Comparison of ENCODE assay signal across 30 cellular contexts in the genomic region with DNA sequence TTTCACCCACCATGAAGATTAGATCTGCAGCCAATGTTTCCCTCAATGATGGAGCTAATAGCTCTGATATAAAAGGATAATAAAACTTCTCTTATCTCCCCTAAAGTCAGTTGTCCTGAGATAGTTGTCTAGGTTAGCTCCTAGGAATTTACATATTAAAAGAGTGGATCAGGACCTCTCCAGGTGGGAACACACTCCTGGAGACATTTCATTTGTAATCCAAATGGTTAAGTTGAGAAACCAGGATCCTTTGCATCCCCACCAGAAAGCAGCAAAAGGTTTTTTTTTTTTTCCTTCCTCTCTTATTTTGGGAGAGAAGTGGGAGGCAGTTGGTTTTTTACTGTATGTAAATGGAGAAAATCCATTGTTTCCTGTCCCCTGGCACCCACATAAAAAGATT.
"Had no signal": no experiment of that assay in that cellular context is flagged by ENCODE, and none has a peak within 500 bp of the region (broad histone marks: within the 10 kb centered on the region; RNA-seq: fewer than 3 reads in every experiment).

No MANE protein-coding gene starts in this region.

- H3K9ac ChIP-seq: neural progenitor cell, parathyroid adenoma had no signal

- H3K4me1 ChIP-seq: lower lobe of right lung, neural progenitor cell, parathyroid adenoma, psoas muscle, right lobe of liver, uterus had no signal

- H3K9me3 Mint-ChIP-seq: natural killer cell; nephron progenitor cell; stimulated activated memory B cell treated with anti-CD40 and anti-IgM and Interleukin-4, amounts not matched to agents 10 μg/mL and 1 μg/mL and 100 μg/mL, for 72 hours; stimulated activated naive CD8-positive, alpha-beta T cell treated with anti-CD3 and anti-CD28 coated beads, Interleukin-15, amount 100 ng/mL, for 72 hours; type B pancreatic cell had no signal

- H3K4me2 ChIP-seq: neural progenitor cell, smooth muscle cell had no signal

- H3K27me3 Mint-ChIP-seq: naive B cell; stimulated activated memory B cell treated with anti-CD40 and anti-IgM and Interleukin-4, amounts not matched to agents 10 μg/mL and 1 μg/mL and 100 μg/mL, for 72 hours had no signal

- H3K4me1 Mint-ChIP-seq: mesothelial cell of epicardium; naive B cell; natural killer cell; nephron progenitor cell; stimulated activated memory B cell treated with anti-CD40 and anti-IgM and Interleukin-4, amounts not matched to agents 10 μg/mL and 1 μg/mL and 100 μg/mL, for 72 hours; stimulated activated naive CD8-positive, alpha-beta T cell treated with anti-CD3 and anti-CD28 coated beads, Interleukin-15, amount 100 ng/mL, for 72 hours had no signal

- H3K4me3 Mint-ChIP-seq: mesothelial cell of epicardium; naive B cell; natural killer cell; nephron progenitor cell; neural progenitor cell; stimulated activated memory B cell treated with anti-CD40 and anti-IgM and Interleukin-4, amounts not matched to agents 10 μg/mL and 1 μg/mL and 100 μg/mL, for 72 hours; stimulated activated naive CD8-positive, alpha-beta T cell treated with anti-CD3 and anti-CD28 coated beads, Interleukin-15, amount 100 ng/mL, for 72 hours; type B pancreatic cell had no signal

- DNase-seq: hypothalamus; kidney glomerular epithelial cell; left cardiac atrium; left ventricle myocardium superior; lower lobe of right lung; mammary epithelial cell; mesenchymal stem cell; naive B cell; natural killer cell; nephron progenitor cell; occipital lobe; psoas muscle; right lobe of liver; stimulated activated CD4-positive, alpha-beta T cell treated with anti-CD3 and anti-CD28 coated beads, Interleukin-1b, Interleukin-23, amount 100 ng/mL, for 48 hours; stimulated activated CD4-positive, alpha-beta T cell treated with anti-CD3 and anti-CD28 coated beads, Interleukin-2, amount 100 ng/mL, for 48 hours; stimulated activated CD4-positive, alpha-beta T cell treated with anti-CD3 and anti-CD28 coated beads, Interleukin-4, amount 100 ng/mL, for 4 hours; stimulated activated CD8-positive, alpha-beta memory T cell treated with anti-CD3 and anti-CD28 coated beads, Interleukin-4, amount 100 ng/mL, for 48 hours; stimulated activated naive CD4-positive, alpha-beta T cell treated with Interleukin-2 at 50 U/mL for 16 hours; stimulated activated naive CD8-positive, alpha-beta T cell treated with anti-CD3 and anti-CD28 coated beads, Interleukin-15, amount 100 ng/mL, for 72 hours; substantia nigra; uterus had no signal

- H3K79me2 ChIP-seq: parathyroid adenoma had no signal

- H3K36me3 Mint-ChIP-seq: mesothelial cell of epicardium; naive B cell; natural killer cell; neural progenitor cell; stimulated activated memory B cell treated with anti-CD40 and anti-IgM and Interleukin-4, amounts not matched to agents 10 μg/mL and 1 μg/mL and 100 μg/mL, for 72 hours; type B pancreatic cell had no signal

- ATAC-seq: left cardiac atrium; left lobe of liver; left ventricle myocardium superior; lower lobe of right lung; natural killer cell; psoas muscle; right lobe of liver; stimulated activated memory B cell treated with anti-CD40 and anti-IgM and Interleukin-4, amounts not matched to agents 10 μg/mL and 1 μg/mL and 100 μg/mL, for 72 hours; stimulated activated naive CD8-positive, alpha-beta T cell treated with anti-CD3 and anti-CD28 coated beads, Interleukin-15, amount 100 ng/mL, for 72 hours had no signal

- H2AFZ ChIP-seq: neural progenitor cell, parathyroid adenoma had no signal

- H3K27me3 ChIP-seq: neural progenitor cell, neutrophil, right lobe of liver, tibial nerve, uterus had no signal

- H3K27ac Mint-ChIP-seq: mesothelial cell of epicardium; naive B cell; natural killer cell; nephron progenitor cell; neural progenitor cell; stimulated activated memory B cell treated with anti-CD40 and anti-IgM and Interleukin-4, amounts not matched to agents 10 μg/mL and 1 μg/mL and 100 μg/mL, for 72 hours; stimulated activated naive CD8-positive, alpha-beta T cell treated with anti-CD3 and anti-CD28 coated beads, Interleukin-15, amount 100 ng/mL, for 72 hours; type B pancreatic cell had no signal

- H3K27ac ChIP-seq: lower lobe of right lung, neural progenitor cell, neutrophil, parathyroid adenoma, psoas muscle, right lobe of liver, tibial nerve, uterus had no signal

- H3K36me3 ChIP-seq: lower lobe of right lung, neural progenitor cell, neutrophil, right lobe of liver, tibial nerve, uterus had no signal

- H3K4me3 ChIP-seq: lower lobe of right lung, neural progenitor cell, psoas muscle, right lobe of liver, smooth muscle cell, tibial nerve, uterus had no signal

- H3K9me3 ChIP-seq: lower lobe of right lung, neutrophil, psoas muscle, right lobe of liver, tibial nerve, uterus had no signal
